In the genomic region with DNA sequence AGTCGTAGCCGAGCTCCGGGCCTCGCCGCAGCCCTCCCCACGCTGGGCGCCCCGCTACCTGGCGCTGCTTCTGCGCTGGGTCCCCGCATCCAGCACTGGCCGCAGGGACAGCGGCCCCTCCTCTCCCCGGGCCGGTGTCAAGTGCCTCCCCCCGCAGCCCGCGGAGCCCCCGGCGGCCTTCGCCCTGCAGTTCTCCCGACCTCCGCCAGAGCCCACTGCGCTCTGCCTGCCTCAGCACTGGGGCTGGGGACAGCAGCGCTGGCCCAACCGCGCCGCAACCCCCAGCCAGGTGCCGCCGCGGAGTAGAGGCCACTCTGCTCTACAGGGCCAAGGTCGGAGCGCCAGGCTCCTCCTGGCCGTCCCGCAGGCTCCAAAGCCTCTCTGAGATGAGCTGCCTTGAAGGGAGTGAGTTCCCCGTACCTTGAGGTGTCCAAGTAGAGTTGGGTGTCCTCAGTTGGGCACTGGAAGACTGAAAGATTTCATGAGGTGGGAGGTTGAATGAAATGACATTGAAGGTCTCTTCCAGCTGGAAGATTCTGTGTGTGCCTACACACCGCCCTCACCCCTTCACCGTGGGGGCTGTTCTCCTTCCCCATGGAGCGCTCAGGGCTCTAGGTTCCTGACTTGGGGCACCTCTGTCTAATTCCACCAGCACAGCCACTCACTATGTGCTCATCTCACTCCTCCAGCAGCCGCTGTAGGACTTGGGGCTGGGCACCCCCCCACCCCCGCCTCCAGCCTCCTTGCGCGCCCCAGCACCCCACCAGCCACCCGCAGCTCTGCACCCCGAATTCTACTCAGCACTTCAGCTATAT, we compare ENCODE assay signal across 1 cellular context.
TF ChIP-seq lines count a peak whose summit lies in the region.

No MANE protein-coding gene starts in this region.

TF ChIP-seq in HepG2, 621 proteins besides CTCF, POLR2A, EP300 and RAD21 (continued from another document and continues in another):
- TF ChIP-seq SIN3A (IDR thresholded peaks at IDR 0.05; ENCODE audit: borderline replicate concordance, low read depth, low read length) (peak; percentile 47; the same call in 1 of the 2 replicates), ZNF350 (CRISPR knock-in tag; IDR thresholded peaks at IDR 0.05; ENCODE audit: borderline replicate concordance, low read depth) (peak; percentile 72), TBP (CRISPR knock-in tag; IDR thresholded peaks at IDR 0.05) (0 out of 2 replicates have a peak, but pooled peaks have one; percentile 54), MAFK (conservative IDR thresholded peaks at IDR 0.05 in 1 of 2, IDR thresholded peaks at IDR 0.05 in 1 of 2; ENCODE audit: low read length in 2 of 2) (0 out of 4 replicates have a peak, but pooled peaks of 1 of the 2 experiments have one; percentile 28), ZFP41 (CRISPR knock-in tag; IDR thresholded peaks at IDR 0.05; ENCODE audit: borderline replicate concordance) (peak; percentile 93; the same call in 1 of the 2 replicates), ZNF792 (CRISPR knock-in tag; IDR thresholded peaks at IDR 0.05) (0 out of 2 replicates have a peak, but pooled peaks have one; percentile 71), SP1 (IDR thresholded peaks at IDR 0.05) (no peak), SP1 (CRISPR knock-in tag; IDR thresholded peaks at IDR 0.05) (peak; percentile 80; the same call in 1 of the 2 replicates), PHB2 (IDR thresholded peaks at IDR 0.05; ENCODE audit: partially characterized antibody) (no peak), ZNF225 (CRISPR knock-in tag; IDR thresholded peaks at IDR 0.05) (peak; percentile 94), HOXA5 (CRISPR knock-in tag; IDR thresholded peaks at IDR 0.05) (peak; percentile 72), TOPORS (CRISPR knock-in tag; IDR thresholded peaks at IDR 0.05) (peak; percentile 81; the same call in 1 of the 2 replicates), BHLHE40 (IDR thresholded peaks at IDR 0.05; ENCODE audit: low read length) (peak; percentile 17; the same call in 1 of the 2 replicates), ZNF543 (CRISPR knock-in tag; IDR thresholded peaks at IDR 0.05) (0 out of 2 replicates have a peak, but pooled peaks have one; percentile 66), HNRNPUL1 (IDR thresholded peaks at IDR 0.05; ENCODE audit: low read depth, low read length) (0 out of 2 replicates have a peak, but pooled peaks have one; percentile 44), ZNF383 (CRISPR knock-in tag; IDR thresholded peaks at IDR 0.05; ENCODE audit: borderline replicate concordance) (peak; percentile 62; the same call in 1 of the 2 replicates), TGIF2 (CRISPR knock-in tag; IDR thresholded peaks at IDR 0.05) (peak; percentile 62; the same call in 1 of the 2 replicates), ZBTB7A (CRISPR knock-in tag; IDR thresholded peaks at IDR 0.05) (peak; percentile 98), ZNF660 (CRISPR knock-in tag; IDR thresholded peaks at IDR 0.05; ENCODE audit: borderline replicate concordance, low read depth) (no peak), MTA3 (CRISPR knock-in tag; IDR thresholded peaks at IDR 0.05) (no peak), SMAD9 (CRISPR knock-in tag; IDR thresholded peaks at IDR 0.05) (no peak), REPIN1 (CRISPR knock-in tag; IDR thresholded peaks at IDR 0.05; ENCODE audit: borderline replicate concordance, low read depth) (peak; percentile 98), SALL2 (CRISPR knock-in tag; IDR thresholded peaks at IDR 0.05) (peak; percentile 79; the same call in 1 of the 2 replicates), SIX4 (CRISPR knock-in tag; IDR thresholded peaks at IDR 0.05) (peak; percentile 83), ZNF879 (CRISPR knock-in tag; IDR thresholded peaks at IDR 0.05) (no peak), TOE1 (CRISPR knock-in tag; IDR thresholded peaks at IDR 0.05) (peak; percentile 31; the same call in 1 of the 2 replicates), ZNF274 (CRISPR knock-in tag; IDR thresholded peaks at IDR 0.05) (peak; percentile 82), ZFP37 (CRISPR knock-in tag; IDR thresholded peaks at IDR 0.05; ENCODE audit: borderline replicate concordance) (no peak), ARNT (IDR thresholded peaks at IDR 0.05) (no peak), HIVEP1 (CRISPR knock-in tag; IDR thresholded peaks at IDR 0.05) (peak; percentile 73)
- TF ChIP-seq, protein P1, sequence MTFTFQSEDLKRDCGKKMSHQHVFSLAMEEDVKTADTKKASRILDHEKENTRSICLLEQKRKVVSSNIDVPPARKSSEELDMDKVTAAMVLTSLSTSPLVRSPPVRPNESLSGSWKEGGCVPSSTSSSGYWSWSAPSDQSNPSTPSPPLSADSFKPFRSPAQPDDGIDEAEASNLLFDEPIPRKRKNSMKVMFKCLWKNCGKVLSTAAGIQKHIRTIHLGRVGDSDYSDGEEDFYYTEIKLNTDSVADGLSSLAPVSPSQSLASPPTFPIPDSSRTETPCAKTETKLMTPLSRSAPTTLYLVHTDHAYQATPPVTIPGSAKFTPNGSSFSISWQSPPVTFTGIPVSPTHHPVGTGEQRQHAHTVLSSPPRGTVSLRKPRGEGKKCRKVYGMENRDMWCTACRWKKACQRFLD (CRISPR knock-in tag; IDR thresholded peaks at IDR 0.05; ENCODE audit: borderline replicate concordance) = peak; percentile 80; the same call in 1 of the 2 replicates
- TF ChIP-seq, protein P2, sequence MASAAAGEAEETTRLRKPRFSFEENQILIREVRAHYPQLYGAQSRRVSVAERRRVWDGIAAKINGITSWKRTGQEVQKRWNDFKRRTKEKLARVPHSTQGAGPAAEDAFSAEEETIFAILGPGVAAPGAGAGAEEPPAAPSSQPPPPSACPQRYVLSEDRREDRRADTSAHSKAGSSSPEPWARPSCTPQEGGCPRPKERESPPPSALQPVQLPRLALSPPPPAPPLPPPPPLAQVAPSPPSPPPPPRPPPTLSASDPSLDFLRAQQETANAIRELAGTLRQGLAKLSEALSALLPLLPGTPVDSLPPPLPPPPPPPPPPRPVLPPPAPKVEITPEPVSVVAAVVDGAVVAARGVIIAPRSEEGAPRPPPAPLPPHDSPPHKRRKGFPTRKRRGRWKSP (CRISPR knock-in tag; IDR thresholded peaks at IDR 0.05) = peak; percentile 98
- TF ChIP-seq, protein P3, sequence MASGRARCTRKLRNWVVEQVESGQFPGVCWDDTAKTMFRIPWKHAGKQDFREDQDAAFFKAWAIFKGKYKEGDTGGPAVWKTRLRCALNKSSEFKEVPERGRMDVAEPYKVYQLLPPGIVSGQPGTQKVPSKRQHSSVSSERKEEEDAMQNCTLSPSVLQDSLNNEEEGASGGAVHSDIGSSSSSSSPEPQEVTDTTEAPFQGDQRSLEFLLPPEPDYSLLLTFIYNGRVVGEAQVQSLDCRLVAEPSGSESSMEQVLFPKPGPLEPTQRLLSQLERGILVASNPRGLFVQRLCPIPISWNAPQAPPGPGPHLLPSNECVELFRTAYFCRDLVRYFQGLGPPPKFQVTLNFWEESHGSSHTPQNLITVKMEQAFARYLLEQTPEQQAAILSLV (CRISPR knock-in tag; IDR thresholded peaks at IDR 0.05; ENCODE audit: borderline replicate concordance) = peak; percentile 79
- TF ChIP-seq, protein P4, sequence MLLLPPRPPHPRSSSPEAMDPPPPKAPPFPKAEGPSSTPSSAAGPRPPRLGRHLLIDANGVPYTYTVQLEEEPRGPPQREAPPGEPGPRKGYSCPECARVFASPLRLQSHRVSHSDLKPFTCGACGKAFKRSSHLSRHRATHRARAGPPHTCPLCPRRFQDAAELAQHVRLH (CRISPR knock-in tag; IDR thresholded peaks at IDR 0.05; ENCODE audit: borderline replicate concordance, low read depth) = peak; percentile 77; the same call in 1 of the 2 replicates
- TF ChIP-seq, protein P5, sequence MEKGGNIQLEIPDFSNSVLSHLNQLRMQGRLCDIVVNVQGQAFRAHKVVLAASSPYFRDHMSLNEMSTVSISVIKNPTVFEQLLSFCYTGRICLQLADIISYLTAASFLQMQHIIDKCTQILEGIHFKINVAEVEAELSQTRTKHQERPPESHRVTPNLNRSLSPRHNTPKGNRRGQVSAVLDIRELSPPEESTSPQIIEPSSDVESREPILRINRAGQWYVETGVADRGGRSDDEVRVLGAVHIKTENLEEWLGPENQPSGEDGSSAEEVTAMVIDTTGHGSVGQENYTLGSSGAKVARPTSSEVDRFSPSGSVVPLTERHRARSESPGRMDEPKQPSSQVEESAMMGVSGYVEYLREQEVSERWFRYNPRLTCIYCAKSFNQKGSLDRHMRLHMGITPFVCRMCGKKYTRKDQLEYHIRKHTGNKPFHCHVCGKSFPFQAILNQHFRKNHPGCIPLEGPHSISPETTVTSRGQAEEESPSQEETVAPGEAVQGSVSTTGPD (CRISPR knock-in tag; IDR thresholded peaks at IDR 0.05) = no peak
- TF ChIP-seq, protein P6, sequence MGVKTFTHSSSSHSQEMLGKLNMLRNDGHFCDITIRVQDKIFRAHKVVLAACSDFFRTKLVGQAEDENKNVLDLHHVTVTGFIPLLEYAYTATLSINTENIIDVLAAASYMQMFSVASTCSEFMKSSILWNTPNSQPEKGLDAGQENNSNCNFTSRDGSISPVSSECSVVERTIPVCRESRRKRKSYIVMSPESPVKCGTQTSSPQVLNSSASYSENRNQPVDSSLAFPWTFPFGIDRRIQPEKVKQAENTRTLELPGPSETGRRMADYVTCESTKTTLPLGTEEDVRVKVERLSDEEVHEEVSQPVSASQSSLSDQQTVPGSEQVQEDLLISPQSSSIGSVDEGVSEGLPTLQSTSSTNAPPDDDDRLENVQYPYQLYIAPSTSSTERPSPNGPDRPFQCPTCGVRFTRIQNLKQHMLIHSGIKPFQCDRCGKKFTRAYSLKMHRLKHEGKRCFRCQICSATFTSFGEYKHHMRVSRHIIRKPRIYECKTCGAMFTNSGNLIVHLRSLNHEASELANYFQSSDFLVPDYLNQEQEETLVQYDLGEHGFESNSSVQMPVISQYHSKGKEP (CRISPR knock-in tag; IDR thresholded peaks at IDR 0.05) = peak; percentile 76; the same call in 1 of the 2 replicates
- TF ChIP-seq, protein P7, sequence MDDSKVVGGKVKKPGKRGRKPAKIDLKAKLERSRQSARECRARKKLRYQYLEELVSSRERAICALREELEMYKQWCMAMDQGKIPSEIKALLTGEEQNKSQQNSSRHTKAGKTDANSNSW (CRISPR knock-in tag; IDR thresholded peaks at IDR 0.05; ENCODE audit: borderline replicate concordance) = no peak
- TF ChIP-seq, protein P8, sequence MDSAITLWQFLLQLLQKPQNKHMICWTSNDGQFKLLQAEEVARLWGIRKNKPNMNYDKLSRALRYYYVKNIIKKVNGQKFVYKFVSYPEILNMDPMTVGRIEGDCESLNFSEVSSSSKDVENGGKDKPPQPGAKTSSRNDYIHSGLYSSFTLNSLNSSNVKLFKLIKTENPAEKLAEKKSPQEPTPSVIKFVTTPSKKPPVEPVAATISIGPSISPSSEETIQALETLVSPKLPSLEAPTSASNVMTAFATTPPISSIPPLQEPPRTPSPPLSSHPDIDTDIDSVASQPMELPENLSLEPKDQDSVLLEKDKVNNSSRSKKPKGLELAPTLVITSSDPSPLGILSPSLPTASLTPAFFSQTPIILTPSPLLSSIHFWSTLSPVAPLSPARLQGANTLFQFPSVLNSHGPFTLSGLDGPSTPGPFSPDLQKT (CRISPR knock-in tag; IDR thresholded peaks at IDR 0.05; ENCODE audit: borderline replicate concordance) = 0 out of 2 replicates have a peak, but pooled peaks have one; percentile 48
- TF ChIP-seq, protein P9, sequence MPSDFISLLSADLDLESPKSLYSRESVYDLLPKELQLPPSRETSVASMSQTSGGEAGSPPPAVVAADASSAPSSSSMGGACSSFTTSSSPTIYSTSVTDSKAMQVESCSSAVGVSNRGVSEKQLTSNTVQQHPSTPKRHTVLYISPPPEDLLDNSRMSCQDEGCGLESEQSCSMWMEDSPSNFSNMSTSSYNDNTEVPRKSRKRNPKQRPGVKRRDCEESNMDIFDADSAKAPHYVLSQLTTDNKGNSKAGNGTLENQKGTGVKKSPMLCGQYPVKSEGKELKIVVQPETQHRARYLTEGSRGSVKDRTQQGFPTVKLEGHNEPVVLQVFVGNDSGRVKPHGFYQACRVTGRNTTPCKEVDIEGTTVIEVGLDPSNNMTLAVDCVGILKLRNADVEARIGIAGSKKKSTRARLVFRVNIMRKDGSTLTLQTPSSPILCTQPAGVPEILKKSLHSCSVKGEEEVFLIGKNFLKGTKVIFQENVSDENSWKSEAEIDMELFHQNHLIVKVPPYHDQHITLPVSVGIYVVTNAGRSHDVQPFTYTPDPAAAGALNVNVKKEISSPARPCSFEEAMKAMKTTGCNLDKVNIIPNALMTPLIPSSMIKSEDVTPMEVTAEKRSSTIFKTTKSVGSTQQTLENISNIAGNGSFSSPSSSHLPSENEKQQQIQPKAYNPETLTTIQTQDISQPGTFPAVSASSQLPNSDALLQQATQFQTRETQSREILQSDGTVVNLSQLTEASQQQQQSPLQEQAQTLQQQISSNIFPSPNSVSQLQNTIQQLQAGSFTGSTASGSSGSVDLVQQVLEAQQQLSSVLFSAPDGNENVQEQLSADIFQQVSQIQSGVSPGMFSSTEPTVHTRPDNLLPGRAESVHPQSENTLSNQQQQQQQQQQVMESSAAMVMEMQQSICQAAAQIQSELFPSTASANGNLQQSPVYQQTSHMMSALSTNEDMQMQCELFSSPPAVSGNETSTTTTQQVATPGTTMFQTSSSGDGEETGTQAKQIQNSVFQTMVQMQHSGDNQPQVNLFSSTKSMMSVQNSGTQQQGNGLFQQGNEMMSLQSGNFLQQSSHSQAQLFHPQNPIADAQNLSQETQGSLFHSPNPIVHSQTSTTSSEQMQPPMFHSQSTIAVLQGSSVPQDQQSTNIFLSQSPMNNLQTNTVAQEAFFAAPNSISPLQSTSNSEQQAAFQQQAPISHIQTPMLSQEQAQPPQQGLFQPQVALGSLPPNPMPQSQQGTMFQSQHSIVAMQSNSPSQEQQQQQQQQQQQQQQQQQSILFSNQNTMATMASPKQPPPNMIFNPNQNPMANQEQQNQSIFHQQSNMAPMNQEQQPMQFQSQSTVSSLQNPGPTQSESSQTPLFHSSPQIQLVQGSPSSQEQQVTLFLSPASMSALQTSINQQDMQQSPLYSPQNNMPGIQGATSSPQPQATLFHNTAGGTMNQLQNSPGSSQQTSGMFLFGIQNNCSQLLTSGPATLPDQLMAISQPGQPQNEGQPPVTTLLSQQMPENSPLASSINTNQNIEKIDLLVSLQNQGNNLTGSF (CRISPR knock-in tag; IDR thresholded peaks at IDR 0.05) = peak; percentile 28; the same call in 1 of the 2 replicates
